ENCODE assay signal across 17 cellular contexts in genomic region chr9:752681-753200, GRCh38.
DNase-seq lines count a peak whose midpoint lies in the region; ATAC-seq, FAIRE-seq and TF ChIP-seq lines count a peak whose summit lies in the region.
"Had no signal": no experiment of that assay in that cellular context is flagged by ENCODE, and none has a peak within 500 bp of the region (broad histone marks: within the 10 kb centered on the region; RNA-seq: fewer than 3 reads in every experiment).

No MANE protein-coding gene starts in this region.

- no peak overlapping the region for H2AK5ac ChIP-seq in mesenchymal stem cell (ENCODE audit: low read length, severe bottlenecking)

- no peak for DNase-seq in HepG2 (ENCODE audit: low spot score)
- no peak for DNase-seq in right lobe of liver
- peak; percentile 63 for DNase-seq in astrocyte of the spinal cord (ENCODE audit: low read depth, low spot score)
- DNase-seq in mesenchymal stem cell: peak; percentile 70
- no peak for DNase-seq in NOMO-1 treated with dmso at 0.1 percent for 144 hours (lab: John Stamatoyannopoulos, UW; ENCODE audit: unreplicated experiment)
- no peak for DNase-seq in NCI-H2107 (lab: John Stamatoyannopoulos, UW)
- no peak for DNase-seq in pancreas
- no peak for DNase-seq in NCI-H2196 (lab: John Stamatoyannopoulos, UW; ENCODE audit: unreplicated experiment)
- DNase-seq: activated CD8-positive, alpha-beta T cell treated with anti-CD3 and anti-CD28 coated beads for 36 hours; Caco-2; NCI-H1092; NCI-H2227 treated with DMSO at 0.1 percent for 48 hours; SJCRH30; stimulated activated CD4-positive, alpha-beta T cell treated with anti-CD3 and anti-CD28 coated beads, Interleukin-12 subunit alpha, Interleukin-12 subunit beta, amount 100 ng/mL, for 4 hours; stimulated activated naive CD8-positive, alpha-beta T cell treated with anti-CD3 and anti-CD28 coated beads, Interleukin-15, amount 100 ng/mL, for 72 hours had no signal

- CTCF ChIA-PET in HepG2 (lab: Yijun Ruan, JAX; ENCODE audit: low intra/inter-chr PET ratio, low total read pairs): no interaction called here

- 96% methylated on average over 6 of the region's 6 CpGs for WGBS in HepG2 (ENCODE audit: low lambda C conversion rate)
- 93% methylated on average over 3 of the region's 6 CpGs for WGBS in right lobe of liver (ENCODE audit: insufficient coverage, low coverage, low lambda C conversion rate, missing lambda C conversion rate)
- 81% methylated on average over 5 of the region's 6 CpGs for WGBS in mesenchymal stem cell
- 88 to 96% methylated on average over 6 of the region's 6 CpGs for WGBS in pancreas, 2 donors

- POLR2A ChIA-PET in HepG2 (lab: Yijun Ruan, JAX): no interaction called here

- no peaks in the 10 kb centered on the region for H3K79me1 ChIP-seq in mesenchymal stem cell (replicated peaks; ENCODE audit: low read length, poor library complexity, severe bottlenecking)

- TF ChIP-seq CTCF in HepG2 (CRISPR knock-in tag; IDR thresholded peaks at IDR 0.05): no peak
- no peak for TF ChIP-seq CTCF in right lobe of liver (IDR thresholded peaks at IDR 0.05)
- no peak for TF ChIP-seq CTCF in astrocyte of the spinal cord (IDR thresholded peaks at IDR 0.05; ENCODE audit: low read depth, low read length)
- TF ChIP-seq CTCF in pancreas (IDR thresholded peaks at IDR 0.05): no peak

- no peaks in the 10 kb centered on the region for H3K79me2 ChIP-seq in HepG2 (ENCODE audit: insufficient read depth, low read length)

- no peak overlapping the region for H3K4ac ChIP-seq in mesenchymal stem cell (ENCODE audit: low read depth in 1 of 2, low read length in 2 of 2)

- H2AFZ ChIP-seq in HepG2 (ENCODE audit: low read length): no peak overlapping the region
- H2AFZ ChIP-seq in mesenchymal stem cell (ENCODE audit: low read depth, low read length): no peak overlapping the region

- no peak for TF ChIP-seq EP300 in HepG2 (IDR thresholded peaks at IDR 0.05; ENCODE audit: low read depth in 2 of 2, low read length in 2 of 2)
- no peak for TF ChIP-seq EP300 in HepG2 (CRISPR knock-in tag; IDR thresholded peaks at IDR 0.05; ENCODE audit: borderline replicate concordance)

- H2BK15ac ChIP-seq in mesenchymal stem cell (ENCODE audit: low read depth, poor library complexity, severe bottlenecking): no peak overlapping the region

- FAIRE-seq in HepG2 (lab: Jason Lieb, UNC) (no peak), pancreas (lab: Jason Lieb, UNC) (no peak)

- in situ Hi-C loops in HepG2 (cut with HindIII; ENCODE audit: extremely low pct_ligation_motif_present, low pct_unique_long_range_greater_than_20kb) (no loop called here), astrocyte of the spinal cord (cut with HindIII; ENCODE audit: low sequenced_read_pairs) (no loop called here)

- no peak overlapping the region for H3K4me3 ChIP-seq in HepG2 (replicated peaks in 1 of 3; ENCODE audit: insufficient read depth in 1 of 3, low read depth in 2 of 3, low read length in 3 of 3)
- no peak overlapping the region for H3K4me3 ChIP-seq in right lobe of liver
- H3K4me3 ChIP-seq in astrocyte of the spinal cord (ENCODE audit: low read depth, low read length): no peak overlapping the region
- H3K4me3 ChIP-seq in mesenchymal stem cell (ENCODE audit: insufficient read depth in 1 of 2, low read depth in 1 of 2, low read length in 2 of 2): no peak overlapping the region
- H3K4me3 ChIP-seq in pancreas: no peak overlapping the region
- H3K4me3 ChIP-seq: adrenal gland, SJCRH30 had no signal

- no peak for TF ChIP-seq RAD21 in HepG2 (CRISPR knock-in tag; IDR thresholded peaks at IDR 0.05)

- no peak overlapping the region for H3K27ac ChIP-seq in HepG2 (ENCODE audit: extremely low read length, insufficient read depth, low read length)
- no peak overlapping the region for H3K27ac ChIP-seq in right lobe of liver
- peak overlapping the region; percentile 41 for H3K27ac ChIP-seq in mesenchymal stem cell (ENCODE audit: low read length, poor library complexity, severe bottlenecking)
- H3K27ac ChIP-seq in pancreas: no peak overlapping the region
- H3K27ac ChIP-seq: adrenal gland, SJCRH30 had no signal

- intact Hi-C loops in HepG2 (cut with micrococcal nuclease; ENCODE audit: unreplicated experiment) (no loop called here), right lobe of liver (cut with DNase I) (no loop called here), pancreas (cut with DNase I) (no loop called here)

- H2BK12ac ChIP-seq in mesenchymal stem cell (ENCODE audit: low read length in 2 of 2): peak overlapping the region in 1 of 2 experiments; percentile 82

- no peaks in the 10 kb centered on the region for H3K9me3 ChIP-seq in HepG2 (ENCODE audit: low read length)
- no peaks in the 10 kb centered on the region for H3K9me3 ChIP-seq in right lobe of liver
- no peaks in the 10 kb centered on the region for H3K9me3 ChIP-seq in mesenchymal stem cell (ENCODE audit: control insufficient read depth, low read length)
- H3K9me3 ChIP-seq in pancreas: no peaks in the 10 kb centered on the region
- H3K9me3 ChIP-seq: adrenal gland, Caco-2, SJCRH30 had no signal

- H3K27me3 ChIP-seq in HepG2 (ENCODE audit: control insufficient read depth in 1 of 2, insufficient read depth in 2 of 2, low read length in 2 of 2): no peaks in the 10 kb centered on the region
- no peaks in the 10 kb centered on the region for H3K27me3 ChIP-seq in right lobe of liver
- H3K27me3 ChIP-seq in mesenchymal stem cell (ENCODE audit: control insufficient read depth in 1 of 2, insufficient read depth in 1 of 2, low read length in 2 of 2): no peaks in the 10 kb centered on the region
- H3K27me3 ChIP-seq in pancreas: no peaks in the 10 kb centered on the region
- H3K27me3 ChIP-seq: adrenal gland, SJCRH30 had no signal

- H3K4me1 ChIP-seq in HepG2 (ENCODE audit: insufficient read depth, low read length): peaks cover 34% of the 10 kb centered on the region
- H3K4me1 ChIP-seq in right lobe of liver: peaks cover 0 to 27% (median 2%) of the 10 kb centered on the region in 4 donors
- H3K4me1 ChIP-seq in mesenchymal stem cell (ENCODE audit: control insufficient read depth, insufficient read depth, low read depth, low read length): peaks cover 23% of the 10 kb centered on the region
- peaks cover 0 to under 1% (median 0%) of the 10 kb centered on the region in 3 donors for H3K4me1 ChIP-seq in pancreas

- H3K18ac ChIP-seq in mesenchymal stem cell (ENCODE audit: low read depth in 1 of 2, low read length in 2 of 2): peak overlapping the region; percentile 46 to 61

- H3K4me2 ChIP-seq in HepG2 (ENCODE audit: low read depth, low read length): no peak overlapping the region
- no peak overlapping the region for H3K4me2 ChIP-seq in mesenchymal stem cell (ENCODE audit: low read length, poor library complexity, severe bottlenecking)

- H3K36me3 ChIP-seq in HepG2 (replicated peaks in 1 of 2; ENCODE audit: control insufficient read depth in 1 of 2, insufficient read depth in 2 of 2, low read length in 2 of 2) (peaks cover 2 to 6% of the 10 kb centered on the region in 2 experiments; a peak in 1 of 5 replicates), right lobe of liver (peaks cover 0 to 4% (median 3%) of the 10 kb centered on the region in 4 donors), mesenchymal stem cell (ENCODE audit: control insufficient read depth in 1 of 2, insufficient read depth in 2 of 2, low read depth in 1 of 2, low read length in 2 of 2) (peaks cover 0 to 9% of the 10 kb centered on the region in 2 experiments), pancreas (no peaks in the 10 kb centered on the region)
- H3K36me3 ChIP-seq: adrenal gland, SJCRH30 had no signal

- BruUV-seq in HepG2 (replicated peaks; lab: Mats Ljungman, UMichigan): no TSS peak

- H4K20me1 ChIP-seq in HepG2 (ENCODE audit: insufficient read depth, low read length): no peaks in the 10 kb centered on the region

- no peak overlapping the region for H2BK5ac ChIP-seq in mesenchymal stem cell (ENCODE audit: low read depth, low read length, poor library complexity, severe bottlenecking)

- ATAC-seq in HepG2 (no peak), right lobe of liver (no peak), pancreas (no peak)
- ATAC-seq: activated CD8-positive, alpha-beta T cell treated with anti-CD3 and anti-CD28 coated beads for 36 hours; activated T-helper 17 cell treated with anti-CD3 and anti-CD28 coated beads, Interleukin-2, amount 50 U/mL, for 72 hours; stimulated activated naive CD8-positive, alpha-beta T cell treated with anti-CD3 and anti-CD28 coated beads, Interleukin-15, amount 100 ng/mL, for 72 hours had no signal

- H4K8ac ChIP-seq in mesenchymal stem cell (ENCODE audit: low read length): no peak overlapping the region

- TF ChIP-seq POLR2A in HepG2 (IDR thresholded peaks at IDR 0.05; ENCODE audit: insufficient read depth in 1 of 2, low read depth in 2 of 2, low read length in 2 of 2) (no peak), right lobe of liver (IDR thresholded peaks at IDR 0.05) (no peak)

- H3K9ac ChIP-seq in HepG2 (ENCODE audit: insufficient read depth, low read depth, low read length): no peak overlapping the region
- H3K9ac ChIP-seq in mesenchymal stem cell (ENCODE audit: low read length): no peak overlapping the region

- peak overlapping the region; percentile 43 for H4K91ac ChIP-seq in mesenchymal stem cell (ENCODE audit: low read length)

- peak overlapping the region in 1 of 2 experiments; percentile 61 for H3K14ac ChIP-seq in mesenchymal stem cell (ENCODE audit: low read length in 2 of 2)

- no peak overlapping the region for H2BK120ac ChIP-seq in mesenchymal stem cell (ENCODE audit: low read depth, low read length)

- no peak overlapping the region for H3K23ac ChIP-seq in mesenchymal stem cell (ENCODE audit: low read length in 2 of 2)

TF ChIP-seq in HepG2, 621 proteins besides CTCF, POLR2A, EP300 and RAD21:
- TF ChIP-seq ZNF878 (CRISPR knock-in tag; IDR thresholded peaks at IDR 0.05) (no peak), ZBTB33 (CRISPR knock-in tag; IDR thresholded peaks at IDR 0.05) (peak; percentile 68), FOSL2 (CRISPR knock-in tag; IDR thresholded peaks at IDR 0.05) (peak; percentile 61)
TF ChIP-seq in HepG2: peak in this region for 2.

Comparison
In these comparisons a context has a peak if more than half of its experiments do, and no peak if none do; other contexts are left out.
1. DNase-seq: peak in astrocyte of the spinal cord (single experiment) and mesenchymal stem cell (single experiment); none in HepG2 (single experiment), right lobe of liver (0 of 3), NOMO-1 treated with dmso at 0.1 percent for 144 hours (single experiment), NCI-H2107 (single experiment), pancreas (0 of 6) and NCI-H2196 (single experiment).